ENCODE assay signal across 8 cellular contexts in genomic region chr2:106294182-106294581, GRCh38.
"Had no signal": no experiment of that assay in that cellular context is flagged by ENCODE, and none has a peak within 500 bp of the region (broad histone marks: within the 10 kb centered on the region; RNA-seq: fewer than 3 reads in every experiment).

No MANE protein-coding gene starts in this region.

- H3K9ac ChIP-seq: GM23248 had no signal

- H3K4me1 ChIP-seq: HAP-1 had no signal

- H3K9me3 ChIP-seq: HAP-1 had no signal

- H3K27ac ChIP-seq: GM23248 had no signal

- ATAC-seq: HCT116 had no signal

- H3K36me3 ChIP-seq: HAP-1 had no signal

- DNase-seq: GM23248, GOT3, H7, HFFc6, KBM-7 had no signal

- FAIRE-seq: HTR-8/SVneo had no signal

- H2AFZ ChIP-seq: GM23248 had no signal

- H3K4me3 ChIP-seq: GM23248, HAP-1 had no signal
